ENCODE assay signal across 8 cellular contexts in genomic region chr1:151399890-151400235, GRCh38. TPM values are rescaled to one million over a fixed set of nuclear protein-coding genes. Genes with fewer than 3 reads are reported as not detected.
A peak's percentile ranks its signal among the peaks of the same experiment; 100 is the strongest.
DNase-seq lines count a peak whose midpoint lies in the region; ATAC-seq and TF ChIP-seq lines count a peak whose summit lies in the region.

No MANE protein-coding gene starts in this region.

- no peak for TF ChIP-seq CTCF in glutamatergic neuron (IDR thresholded peaks at IDR 0.05; ENCODE audit: partially characterized antibody, unreplicated experiment)

- peak overlapping the region; percentile 92 for H3K4me3 Mint-ChIP-seq in activated T-helper 1 cell treated with anti-CD3 and anti-CD28 coated beads, Interleukin-12 subunit alpha, Interleukin-12 subunit beta, Interleukin-2, Interleukin-4 antibody, amounts not matched to agents 30 ng/mL and 10 ng/mL and 1 ng/mL, durations not matched to agents 14 hours and 24 hours and 36 hours
- peak overlapping the region; percentile 96 for H3K4me3 Mint-ChIP-seq in glutamatergic neuron (ENCODE audit: unreplicated experiment)

- peak overlapping the region; percentile 38 for H2AFZ ChIP-seq in trophoblast cell (ENCODE audit: insufficient read depth, low read length, poor library complexity)

- H3K27ac ChIP-seq in trophoblast cell (ENCODE audit: low read depth, low read length): no peak overlapping the region

- H3K27me3 Mint-ChIP-seq in activated T-helper 1 cell treated with anti-CD3 and anti-CD28 coated beads, Interleukin-12 subunit alpha, Interleukin-12 subunit beta, Interleukin-2, Interleukin-4 antibody, amounts not matched to agents 30 ng/mL and 10 ng/mL and 1 ng/mL, durations not matched to agents 14 hours and 24 hours and 36 hours (ENCODE audit: insufficient read depth): peaks cover 3% of the 10 kb centered on the region
- H3K27me3 Mint-ChIP-seq in glutamatergic neuron (ENCODE audit: unreplicated experiment): peaks cover 3% of the 10 kb centered on the region

- H3K4me2 ChIP-seq in trophoblast cell (ENCODE audit: low read length): peak overlapping the region; percentile 79

- peak overlapping the region; percentile 94 for H3K4me3 ChIP-seq in trophoblast cell (ENCODE audit: low read depth, low read length)

- peak overlapping the region; percentile 93 for H3K4ac ChIP-seq in trophoblast cell (ENCODE audit: low read depth, low read length)

- peak overlapping the region; percentile 99 for H3K27ac Mint-ChIP-seq in activated T-helper 1 cell treated with anti-CD3 and anti-CD28 coated beads, Interleukin-12 subunit alpha, Interleukin-12 subunit beta, Interleukin-2, Interleukin-4 antibody, amounts not matched to agents 30 ng/mL and 10 ng/mL and 1 ng/mL, durations not matched to agents 14 hours and 24 hours and 36 hours
- H3K27ac Mint-ChIP-seq in glutamatergic neuron (ENCODE audit: unreplicated experiment): peak overlapping the region; percentile 95

- H3K36me3 Mint-ChIP-seq in activated T-helper 1 cell treated with anti-CD3 and anti-CD28 coated beads, Interleukin-12 subunit alpha, Interleukin-12 subunit beta, Interleukin-2, Interleukin-4 antibody, amounts not matched to agents 30 ng/mL and 10 ng/mL and 1 ng/mL, durations not matched to agents 14 hours and 24 hours and 36 hours (ENCODE audit: low read depth): peaks cover 36% of the 10 kb centered on the region
- peaks cover 4% of the 10 kb centered on the region for H3K36me3 Mint-ChIP-seq in glutamatergic neuron (ENCODE audit: unreplicated experiment)

- peaks cover 7% of the 10 kb centered on the region for H3K79me2 ChIP-seq in trophoblast cell (ENCODE audit: control insufficient read depth, insufficient read depth, low read length, poor library complexity)

- H2AK5ac ChIP-seq in trophoblast cell (ENCODE audit: low read length): peak overlapping the region; percentile 60

- no peaks in the 10 kb centered on the region for H3K9me3 Mint-ChIP-seq in activated T-helper 1 cell treated with anti-CD3 and anti-CD28 coated beads, Interleukin-12 subunit alpha, Interleukin-12 subunit beta, Interleukin-2, Interleukin-4 antibody, amounts not matched to agents 30 ng/mL and 10 ng/mL and 1 ng/mL, durations not matched to agents 14 hours and 24 hours and 36 hours
- peaks cover 6% of the 10 kb centered on the region for H3K9me3 Mint-ChIP-seq in glutamatergic neuron (ENCODE audit: unreplicated experiment)

- no peaks in the 10 kb centered on the region for H3K9me3 ChIP-seq in trophoblast cell (ENCODE audit: insufficient read depth, low read depth, low read length)

- peak overlapping the region; percentile 28 for H3K23ac ChIP-seq in trophoblast cell (ENCODE audit: low read length)

- peak overlapping the region; percentile 53 for H3K18ac ChIP-seq in trophoblast cell (ENCODE audit: low read length)

- peak overlapping the region; percentile 59 for H2BK5ac ChIP-seq in trophoblast cell (ENCODE audit: low read depth, low read length, poor library complexity)

- peaks cover 8 to 23% of the 10 kb centered on the region in 2 experiments for H3K36me3 ChIP-seq in trophoblast cell (ENCODE audit: control insufficient read depth in 1 of 2, insufficient read depth in 2 of 2, low read length in 2 of 2)

- H4K91ac ChIP-seq in trophoblast cell (ENCODE audit: low read depth, low read length): peak overlapping the region; percentile 76

- peak; percentile 44 for DNase-seq in EH (ENCODE audit: low read depth)
- no peak for DNase-seq in activated T-helper 1 cell treated with anti-CD3 and anti-CD28 coated beads, Interleukin-12 subunit alpha, Interleukin-12 subunit beta, Interleukin-2, Interleukin-4 antibody, amounts not matched to agents 30 ng/mL and 10 ng/mL and 1 ng/mL, durations not matched to agents 14 hours and 24 hours and 36 hours (ENCODE audit: low spot score)
- no peak for DNase-seq in glutamatergic neuron
- DNase-seq in trophoblast cell: peak; percentile 7 to 31
- no peak for DNase-seq in Kasumi-1 (lab: John Stamatoyannopoulos, UW)
- no peak for DNase-seq in DMS153 treated with DMSO at 0.1 percent for 48 hours (lab: John Stamatoyannopoulos, UW; ENCODE audit: unreplicated experiment)

- H3K4me1 ChIP-seq in trophoblast cell (ENCODE audit: control insufficient read depth in 1 of 2, insufficient read depth in 2 of 2, low read length in 2 of 2): peaks cover 6 to 10% of the 10 kb centered on the region in 2 experiments

- H2BK12ac ChIP-seq in trophoblast cell (ENCODE audit: low read length): no peak overlapping the region

- peak overlapping the region; percentile 75 for H4K8ac ChIP-seq in trophoblast cell (ENCODE audit: low read depth, low read length)

- H3K14ac ChIP-seq in trophoblast cell (ENCODE audit: low read length): peak overlapping the region; percentile 80

- intact Hi-C loops in activated T-helper 1 cell treated with anti-CD3 and anti-CD28 coated beads, Interleukin-12 subunit alpha, Interleukin-12 subunit beta, Interleukin-2, Interleukin-4 antibody, amounts not matched to agents 30 ng/mL and 10 ng/mL and 1 ng/mL, durations not matched to agents 14 hours and 24 hours and 36 hours (cut with micrococcal nuclease): loop anchor here (1.0 to 2.0 kb wide), 9 partner anchors 53 to 211 kb away; partner anchors contain the start of genes PI4KB, POGZ, RFX5 and TUFT1

- peaks cover 7% of the 10 kb centered on the region for H3K79me1 ChIP-seq in trophoblast cell (ENCODE audit: low read length)

- no CpG with 5 or more reads among the region's 19 CpGs for WGBS in trophoblast cell (ENCODE audit: extremely low coverage, insufficient coverage, insufficient read length)

- no peaks in the 10 kb centered on the region for H3K27me3 ChIP-seq in trophoblast cell (ENCODE audit: insufficient read depth, low read length)

- H4K12ac ChIP-seq in trophoblast cell (ENCODE audit: low read depth, low read length): peak overlapping the region; percentile 13

- peak overlapping the region; percentile 97 for H3K9ac ChIP-seq in trophoblast cell (ENCODE audit: low read length)

- ATAC-seq in HG03439 (IDR thresholded peaks at IDR 0.05; ENCODE audit: unreplicated experiment) (peak; percentile 11), HG02973 (IDR thresholded peaks at IDR 0.05; ENCODE audit: unreplicated experiment) (no peak)

- peak overlapping the region; percentile 50 for H2BK120ac ChIP-seq in trophoblast cell (ENCODE audit: insufficient read depth, low read length, poor library complexity)

- peaks cover 27% of the 10 kb centered on the region for H3K4me1 Mint-ChIP-seq in activated T-helper 1 cell treated with anti-CD3 and anti-CD28 coated beads, Interleukin-12 subunit alpha, Interleukin-12 subunit beta, Interleukin-2, Interleukin-4 antibody, amounts not matched to agents 30 ng/mL and 10 ng/mL and 1 ng/mL, durations not matched to agents 14 hours and 24 hours and 36 hours (ENCODE audit: low read depth)
- H3K4me1 Mint-ChIP-seq in glutamatergic neuron (ENCODE audit: low read depth, unreplicated experiment): peaks cover 10% of the 10 kb centered on the region

RNA-seq across cellular contexts. Expression of gene PSMB4, which starts 0.5 kb away (rescaled TPM):
- total RNA-seq in activated T-helper 1 cell treated with anti-CD3 and anti-CD28 coated beads, Interleukin-12 subunit alpha, Interleukin-12 subunit beta, Interleukin-2, Interleukin-4 antibody, amounts not matched to agents 30 ng/mL and 10 ng/mL and 1 ng/mL, durations not matched to agents 14 hours and 24 hours and 36 hours: 436 and 454 TPM in 2 replicates
- 234 TPM for total RNA-seq in glutamatergic neuron (ENCODE audit: unreplicated experiment)
- polyA plus RNA-seq in trophoblast cell (2013): 411 and 419 TPM in 2 replicates

RNA-seq across cellular contexts. Expression of gene SELENBP1, which starts 27.4 kb away (rescaled TPM):
- total RNA-seq in activated T-helper 1 cell treated with anti-CD3 and anti-CD28 coated beads, Interleukin-12 subunit alpha, Interleukin-12 subunit beta, Interleukin-2, Interleukin-4 antibody, amounts not matched to agents 30 ng/mL and 10 ng/mL and 1 ng/mL, durations not matched to agents 14 hours and 24 hours and 36 hours: not detected in 2 replicates
- total RNA-seq in glutamatergic neuron (ENCODE audit: unreplicated experiment): 2.9 TPM
- polyA plus RNA-seq in trophoblast cell (2013): 5.4 and 5.9 TPM in 2 replicates

RNA-seq across cellular contexts. Expression of gene RFX5, which starts 52.8 kb away (rescaled TPM):
- total RNA-seq in activated T-helper 1 cell treated with anti-CD3 and anti-CD28 coated beads, Interleukin-12 subunit alpha, Interleukin-12 subunit beta, Interleukin-2, Interleukin-4 antibody, amounts not matched to agents 30 ng/mL and 10 ng/mL and 1 ng/mL, durations not matched to agents 14 hours and 24 hours and 36 hours: 78.1 and 83.4 TPM in 2 replicates
- total RNA-seq in glutamatergic neuron (ENCODE audit: unreplicated experiment): 64.4 TPM
- polyA plus RNA-seq in trophoblast cell (2013): 21.0 and 23.2 TPM in 2 replicates

RNA-seq across cellular contexts. Expression of gene POGZ, which starts 59.4 kb away (rescaled TPM):
- total RNA-seq in activated T-helper 1 cell treated with anti-CD3 and anti-CD28 coated beads, Interleukin-12 subunit alpha, Interleukin-12 subunit beta, Interleukin-2, Interleukin-4 antibody, amounts not matched to agents 30 ng/mL and 10 ng/mL and 1 ng/mL, durations not matched to agents 14 hours and 24 hours and 36 hours: 89.1 and 91.1 TPM in 2 replicates
- 146 TPM for total RNA-seq in glutamatergic neuron (ENCODE audit: unreplicated experiment)
- 40.5 and 43.4 TPM in 2 replicates for polyA plus RNA-seq in trophoblast cell (2013)

Comparison
In these comparisons a context has a peak if more than half of its experiments do, and no peak if none do; other contexts are left out.
1. DNase-seq: peak in EH (single experiment) and trophoblast cell (2 of 2); none in activated T-helper 1 cell treated with anti-CD3 and anti-CD28 coated beads, Interleukin-12 subunit alpha, Interleukin-12 subunit beta, Interleukin-2, Interleukin-4 antibody, amounts not matched to agents 30 ng/mL and 10 ng/mL and 1 ng/mL, durations not matched to agents 14 hours and 24 hours and 36 hours (single experiment), glutamatergic neuron (single experiment), Kasumi-1 (0 of 2) and DMS153 treated with DMSO at 0.1 percent for 48 hours (single experiment).